Comparison of ENCODE assay signal across 8 cellular contexts in the genomic region with DNA sequence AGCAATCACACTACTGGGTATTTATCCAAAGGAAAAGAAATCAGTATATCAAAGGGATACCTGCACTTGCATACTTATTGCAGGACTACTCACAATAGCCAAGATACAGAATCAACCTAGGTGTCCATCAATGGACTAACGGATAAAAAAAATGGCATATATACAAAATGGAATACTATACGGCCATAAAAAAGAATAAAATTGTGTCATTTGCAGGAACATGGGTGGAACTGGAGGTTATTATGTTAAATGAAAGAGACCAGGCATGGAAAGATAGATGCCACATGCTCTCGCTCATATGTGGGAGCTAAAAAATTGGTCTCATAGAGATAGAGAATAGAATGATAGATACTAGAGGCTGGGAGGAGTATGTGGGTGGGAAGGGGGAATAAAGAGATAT. TPM values are rescaled to one million over a fixed set of nuclear protein-coding genes. Genes with fewer than 3 reads are reported as not detected.
"Had no signal": no experiment of that assay in that cellular context is flagged by ENCODE, and none has a peak within 500 bp of the region (broad histone marks: within the 10 kb centered on the region; RNA-seq: fewer than 3 reads in every experiment).

No MANE protein-coding gene starts in this region.

- H3K27ac ChIP-seq: HL-60, KMS-11 had no signal

- H3K4me3 Mint-ChIP-seq: IgD-negative memory B cell had no signal

- H3K4me2 ChIP-seq: KMS-11 had no signal

- ATAC-seq: HepG2 had no signal

- H3K27me3 Mint-ChIP-seq: IgD-negative memory B cell had no signal

- DNase-seq: IMR-90, KBM-7, KG1 had no signal

- FAIRE-seq: HepG2, HTR-8/SVneo had no signal

- H3K9ac ChIP-seq: KMS-11 had no signal

RNA-seq across cellular contexts. Expression of gene MFSD2A, which starts 56.3 kb away (rescaled TPM):
- total RNA-seq: HepG2 had no signal
